Comparison of ENCODE assay signal across 8 cellular contexts in genomic region chr7:118183586-118184391, GRCh38. TPM values are rescaled to one million over a fixed set of nuclear protein-coding genes. Genes with fewer than 3 reads are reported as not detected.
DNase-seq lines count a peak whose midpoint lies in the region; ATAC-seq and TF ChIP-seq lines count a peak whose summit lies in the region.

Gene LSM8 (plus strand): TSS chr7:118184164. CDS start chr7:118184224, 60 bp downstream.

- intact Hi-C loops in PC-9 (cut with micrococcal nuclease; ENCODE audit: unreplicated experiment) (loop anchor here (5.0 kb wide), 1 partner anchor 186 kb away; no protein-coding TSS in a partner anchor), mucosa of descending colon (cut with DNase I, micrococcal nuclease) (no loop called here)

- H3K36me3 ChIP-seq in PC-9 (ENCODE audit: low read depth) (peaks cover 25% of the 10 kb centered on the region), mucosa of descending colon (ENCODE audit: low read depth) (peaks cover 4% of the 10 kb centered on the region)

- no peaks in the 10 kb centered on the region for H3F3A ChIP-seq in PC-9 (ENCODE audit: insufficient read depth, low read depth)

- H3K4me3 ChIP-seq in Jurkat, Clone E6-1 (ENCODE audit: low read length) = peak within 1 kb of the TSS; percentile 70
- peak within 1 kb of the TSS; percentile 91 for H3K4me3 ChIP-seq in PC-9
- H3K4me3 ChIP-seq in mucosa of descending colon = peak within 1 kb of the TSS; percentile 74

- H3K79me2 ChIP-seq in PC-9 (ENCODE audit: low read depth) = peaks cover 43% of the 10 kb centered on the region

- CTCF ChIA-PET in PC-9 (lab: Charles Lee) = no interaction called here

- H3K4me2 ChIP-seq in PC-9 = peak within 1 kb of the TSS; percentile 93

- no TSS peak for BruUV-seq in PC-9 (replicated peaks; lab: Mats Ljungman, UMichigan)

- H4K20me1 ChIP-seq in PC-9 (ENCODE audit: insufficient read depth) = no peaks in the 10 kb centered on the region

- POLR2A ChIA-PET in PC-9 (lab: Charles Lee; ENCODE audit: unreplicated experiment) = no interaction called here

- H3K27me3 ChIP-seq in PC-9 (ENCODE audit: insufficient read depth, low read depth) = no peaks in the 10 kb centered on the region

- H3K27ac ChIP-seq in PC-9 (peak within 1 kb of the TSS; percentile 66), epithelial cell of prostate (peak within 1 kb of the TSS; percentile 69)

- no peaks in the 10 kb centered on the region for H3K9me3 ChIP-seq in PC-9 (ENCODE audit: insufficient read depth, low read depth)
- H3K9me3 ChIP-seq in mucosa of descending colon = no peaks in the 10 kb centered on the region

- peak within 1 kb of the TSS; percentile 93 for H2AFZ ChIP-seq in PC-9

- TF ChIP-seq CTCF in PC-9 (conservative IDR thresholded peaks at IDR 0.05) = no peak
- no peak for TF ChIP-seq CTCF in mucosa of descending colon (IDR thresholded peaks at IDR 0.05)

- H3K4me1 ChIP-seq in PC-9 (replicated peaks; ENCODE audit: insufficient read depth) (peaks cover 18% of the 10 kb centered on the region), mucosa of descending colon (ENCODE audit: low read depth) (peaks cover 20% of the 10 kb centered on the region)

- no peaks in the 10 kb centered on the region for H3K9me2 ChIP-seq in PC-9 (ENCODE audit: insufficient read depth)

- DNase-seq in DMS153 (lab: John Stamatoyannopoulos, UW) (peak; percentile 97), PC-9 (peak; percentile 95 to 97), epithelial cell of prostate (ENCODE audit: low read depth, low spot score) (peak; percentile 92), mucosa of descending colon (peak; percentile 97 to 98 (median 98))
- DNase-seq in Jurkat, Clone E6-1 (ENCODE audit: low read depth, low spot score) = peak; percentile 98
- peak; percentile 95 for DNase-seq in activated T-cell treated with anti-CD3 and anti-CD28 coated beads, Interleukin-2, amount 50 U/mL, for 1 hour
- peak; percentile 96 for DNase-seq in stimulated activated CD8-positive, alpha-beta memory T cell treated with anti-CD3 and anti-CD28 coated beads, Interleukin-4, amount 100 ng/mL, for 24 hours (ENCODE audit: low read depth)

- ATAC-seq in GM21619 (IDR thresholded peaks at IDR 0.05; ENCODE audit: unreplicated experiment) (peak; percentile 98), mucosa of descending colon (peak; percentile 100)

RNA-seq across cellular contexts. Expression of gene LSM8, which starts in this region (rescaled TPM):
- polyA plus RNA-seq in Jurkat, Clone E6-1 (2012; ENCODE audit: insufficient read depth, insufficient read length) = 142 TPM
- total RNA-seq in PC-9 (2021) (55.0 and 61.5 TPM in 2 replicates), mucosa of descending colon (10 to 100 TPM; 23.3 to 26.0 (median 23.4) TPM)

Comparison
In these comparisons a context has a peak if more than half of its experiments do, and no peak if none do; other contexts are left out.
1. Peak in every context shown above with its lines: DNase-seq, ATAC-seq, H3K4me3 ChIP-seq and H3K27ac ChIP-seq.